In genomic region chr19:10815969-10816635, GRCh38 we compare ENCODE assay signal across 2 cellular contexts.
TF ChIP-seq lines count a peak whose summit lies in the region.

No MANE protein-coding gene starts in this region.

TF ChIP-seq in SK-N-SH, 30 proteins besides CTCF, POLR2A, EP300 and RAD21 (continued from another document):
- no peak for TF ChIP-seq REST (IDR thresholded peaks at IDR 0.05; ENCODE audit: low read depth, low read length)
- no peak for TF ChIP-seq USF1 (IDR thresholded peaks at IDR 0.05; ENCODE audit: borderline replicate concordance, low read depth)
- TF ChIP-seq MEF2A (IDR thresholded peaks at IDR 0.05; ENCODE audit: borderline replicate concordance, low read depth) = no peak
- TF ChIP-seq TAF1 (IDR thresholded peaks at IDR 0.05; ENCODE audit: borderline replicate concordance, low read depth, low read length) = no peak
- no peak for TF ChIP-seq TCF12 (IDR thresholded peaks at IDR 0.05)
- no peak for TF ChIP-seq GABPA (IDR thresholded peaks at IDR 0.05; ENCODE audit: low read depth)
- no peak for TF ChIP-seq ZBTB33 (IDR thresholded peaks at IDR 0.05; ENCODE audit: borderline replicate concordance, low read depth)
- no peak for TF ChIP-seq NFIC (IDR thresholded peaks at IDR 0.05; ENCODE audit: borderline replicate concordance)
- no peak for TF ChIP-seq POLR2AphosphoS5 (IDR thresholded peaks at IDR 0.05; ENCODE audit: low read depth, low read length)
- no peak for TF ChIP-seq FOXJ3 (CRISPR knock-in tag; IDR thresholded peaks at IDR 0.05)

TF ChIP-seq in SK-N-SH treated with all-trans-retinoic acid at 6 μM for 48 hours, 23 proteins besides CTCF, POLR2A, EP300 and RAD21 (continued from another document):
- no peak for TF ChIP-seq TSHZ2 (CRISPR knock-in tag; IDR thresholded peaks at IDR 0.05)
- TF ChIP-seq SNAI2 (CRISPR knock-in tag; IDR thresholded peaks at IDR 0.05) = no peak
- TF ChIP-seq CREB5 (CRISPR knock-in tag; IDR thresholded peaks at IDR 0.05; ENCODE audit: low read depth) = no peak
- no peak for TF ChIP-seq ARNTL (CRISPR knock-in tag; IDR thresholded peaks at IDR 0.05; ENCODE audit: borderline replicate concordance, low read depth)
- TF ChIP-seq OSR1 (CRISPR knock-in tag; IDR thresholded peaks at IDR 0.05) = no peak
- no peak for TF ChIP-seq TCF4 (CRISPR knock-in tag; IDR thresholded peaks at IDR 0.05; ENCODE audit: borderline replicate concordance)
- no peak for TF ChIP-seq ZFP30 (CRISPR knock-in tag; IDR thresholded peaks at IDR 0.05)
- no peak for TF ChIP-seq ZC3H10 (CRISPR knock-in tag; IDR thresholded peaks at IDR 0.05)
